13 cellular contexts compared by ENCODE assay signal in the genomic region with DNA sequence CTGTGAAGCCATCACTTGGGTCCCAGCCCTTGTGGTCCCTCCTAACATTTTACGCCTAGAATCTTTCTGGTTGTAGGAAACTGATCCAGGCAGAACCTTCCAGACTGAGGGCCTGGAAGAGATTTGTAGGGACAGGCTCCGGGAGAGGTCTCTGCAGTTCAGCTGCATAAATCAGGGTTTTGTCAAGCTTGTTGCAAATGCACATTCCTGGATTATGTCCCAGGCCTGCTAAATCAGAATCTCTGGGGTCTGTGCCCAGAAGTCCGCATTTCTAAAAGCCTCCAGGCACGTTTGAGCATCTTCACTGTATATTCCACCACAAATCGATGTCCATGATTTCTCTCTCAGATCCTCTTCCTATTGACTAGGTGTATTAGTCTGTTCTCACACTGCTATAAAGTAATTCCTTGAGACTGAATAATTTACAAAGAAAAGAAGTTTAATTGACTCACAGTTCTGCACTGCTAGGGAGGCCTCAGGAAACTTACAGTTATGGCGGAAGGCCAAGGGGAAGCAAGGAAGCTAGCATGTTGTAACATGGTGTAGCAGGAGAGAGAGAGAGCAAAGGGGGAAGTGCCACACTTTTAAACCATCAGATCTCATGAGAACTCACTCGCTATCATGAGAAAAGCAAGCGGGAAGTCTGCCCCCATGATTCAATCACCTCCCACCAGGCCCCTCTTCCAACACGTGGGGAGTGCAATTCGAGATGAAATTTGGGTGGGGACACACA. TPM values are rescaled to one million over a fixed set of nuclear protein-coding genes. Genes with fewer than 3 reads are reported as not detected.
DNase-seq lines count a peak whose midpoint lies in the region; ATAC-seq and TF ChIP-seq lines count a peak whose summit lies in the region.
"Had no signal": no experiment of that assay in that cellular context is flagged by ENCODE, and none has a peak within 500 bp of the region (broad histone marks: within the 10 kb centered on the region; RNA-seq: fewer than 3 reads in every experiment).

No MANE protein-coding gene starts in this region.

- ATAC-seq in central memory CD8-positive, alpha-beta T cell (replicated peaks; ENCODE audit: extremely low read depth, poor library complexity, severe bottlenecking), result no peak
- ATAC-seq in GM19397 (IDR thresholded peaks at IDR 0.05; ENCODE audit: unreplicated experiment), result no peak
- ATAC-seq: activated CD8-positive, alpha-beta T cell treated with anti-CD3 and anti-CD28 coated beads for 36 hours had no signal

- no peaks in the 10 kb centered on the region for H3K9me3 Mint-ChIP-seq in central memory CD8-positive, alpha-beta T cell
- peaks cover 7% of the 10 kb centered on the region for H3K9me3 Mint-ChIP-seq in mesothelial cell of epicardium

- DNase-seq in AML-193 (lab: John Stamatoyannopoulos, UW) (peak; percentile 6 to 18), HT-29 (ENCODE audit: low spot score) (peak; percentile 15), mesothelial cell of epicardium (ENCODE audit: low spot score in 2 of 2, unreplicated experiment in 2 of 2) (no peak), NCI-H69 (lab: John Stamatoyannopoulos, UW) (no peak), COR-L47 (lab: John Stamatoyannopoulos, UW) (no peak)
- DNase-seq in central memory CD8-positive, alpha-beta T cell (ENCODE audit: low spot score in 2 of 2), result no peak
- DNase-seq in stimulated activated CD4-positive, alpha-beta T cell treated with anti-CD3 and anti-CD28 coated beads, Interleukin-1b, Interleukin-23, amount 100 ng/mL, for 48 hours, result no peak
- DNase-seq: activated CD8-positive, alpha-beta T cell treated with anti-CD3 and anti-CD28 coated beads for 36 hours; CD4-positive, CD25-positive, alpha-beta regulatory T cell; heart left ventricle; NCI-H187 treated with DMSO at 0.1 percent for 48 hours; stimulated activated CD4-positive, alpha-beta T cell treated with anti-CD3 and anti-CD28 coated beads, Interleukin-2, amount 100 ng/mL, for 48 hours had no signal

- peaks cover 39% of the 10 kb centered on the region for H3K4me1 Mint-ChIP-seq in central memory CD8-positive, alpha-beta T cell
- H3K4me1 Mint-ChIP-seq in mesothelial cell of epicardium, result peaks cover 22% of the 10 kb centered on the region

- peaks cover 22% of the 10 kb centered on the region for H3K27me3 Mint-ChIP-seq in central memory CD8-positive, alpha-beta T cell
- H3K27me3 Mint-ChIP-seq in mesothelial cell of epicardium (ENCODE audit: low read depth), result peaks cover 21% of the 10 kb centered on the region

- peaks cover 7% of the 10 kb centered on the region for H3K36me3 Mint-ChIP-seq in central memory CD8-positive, alpha-beta T cell (ENCODE audit: insufficient read depth)
- H3K36me3 Mint-ChIP-seq in mesothelial cell of epicardium, result no peaks in the 10 kb centered on the region

- H3K4me3 Mint-ChIP-seq in central memory CD8-positive, alpha-beta T cell, result peak overlapping the region; percentile 46
- H3K4me3 Mint-ChIP-seq in mesothelial cell of epicardium, result peak overlapping the region; percentile 61

- H3K27ac Mint-ChIP-seq in central memory CD8-positive, alpha-beta T cell (ENCODE audit: low read depth), result no peak overlapping the region
- H3K27ac Mint-ChIP-seq in mesothelial cell of epicardium, result peak overlapping the region; percentile 54
- H3K27ac Mint-ChIP-seq: activated CD8-positive, alpha-beta T cell treated with anti-CD3 and anti-CD28 coated beads for 36 hours; CD4-positive, CD25-positive, alpha-beta regulatory T cell had no signal

- TF ChIP-seq CTCF in mesothelial cell of epicardium (IDR thresholded peaks at IDR 0.05; ENCODE audit: unreplicated experiment), result no peak

RNA-seq across cellular contexts. Expression of a gene that starts 1.3 kb away (rescaled TPM):
- total RNA-seq in HT-29 (2014; rRNA removed; shearing (Covaris generic)), result 0.15 and 0.63 TPM in 2 replicates
- total RNA-seq in mesothelial cell of epicardium, result 1.0 to 1.3 TPM (median 1.1 TPM) in 3 replicates
- total RNA-seq: CD4-positive, CD25-positive, alpha-beta regulatory T cell had no signal

Comparison
In these comparisons a context has a peak if more than half of its experiments do, and no peak if none do; other contexts are left out.
1. DNase-seq: peak in AML-193 (2 of 2) and HT-29 (single experiment); none in central memory CD8-positive, alpha-beta T cell (0 of 2), mesothelial cell of epicardium (0 of 2), NCI-H69 (single experiment), COR-L47 (single experiment) and stimulated activated CD4-positive, alpha-beta T cell treated with anti-CD3 and anti-CD28 coated beads, Interleukin-1b, Interleukin-23, amount 100 ng/mL, for 48 hours (single experiment).